In the genomic region with DNA sequence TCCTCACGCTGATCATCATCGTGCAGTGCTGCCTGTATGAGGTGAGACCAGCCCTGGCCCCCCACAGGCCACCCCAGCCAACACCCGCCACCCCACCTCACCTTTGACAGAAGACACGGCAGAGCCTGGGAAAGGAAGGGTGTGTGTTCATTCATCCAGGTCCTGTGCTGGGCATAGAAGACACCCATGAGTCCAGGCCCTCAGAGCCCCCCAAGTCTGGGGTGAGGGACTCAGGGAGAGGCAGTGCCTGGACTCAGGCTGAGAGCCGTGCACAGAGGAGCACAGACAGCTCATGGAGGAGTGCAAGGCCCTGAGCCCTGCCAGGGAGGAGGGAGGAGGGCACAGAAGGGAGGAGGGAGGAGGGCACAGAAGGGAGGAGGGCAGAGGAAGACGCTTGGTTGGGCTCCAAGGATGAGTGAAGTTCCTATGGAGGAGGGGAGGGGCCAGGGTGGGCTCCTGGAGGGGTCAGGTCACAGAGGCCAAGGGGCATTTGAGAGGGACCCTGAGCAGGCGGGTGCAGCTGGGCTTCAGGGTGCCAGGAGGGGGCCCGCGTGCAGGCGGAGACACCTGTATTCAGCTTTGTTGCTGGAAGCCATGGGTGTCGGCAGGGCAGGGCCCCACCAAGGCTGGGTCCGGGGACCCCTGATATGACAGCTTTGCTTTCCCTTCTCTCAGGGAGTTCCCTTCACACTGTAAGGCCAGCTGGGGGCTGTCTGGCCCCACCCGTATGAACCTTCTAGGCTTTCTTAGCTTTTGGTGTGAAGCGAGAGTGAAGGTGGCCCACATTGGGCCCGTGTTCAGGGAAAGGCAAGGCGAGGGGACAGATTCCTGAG, we compare ENCODE assay signal across 25 cellular contexts. TPM values are rescaled to one million over a fixed set of nuclear protein-coding genes. Genes with fewer than 3 reads are reported as not detected.
DNase-seq lines count a peak whose midpoint lies in the region; TF ChIP-seq lines count a peak whose summit lies in the region.
"Had no signal": no experiment of that assay in that cellular context is flagged by ENCODE, and none has a peak within 500 bp of the region (broad histone marks: within the 10 kb centered on the region; RNA-seq: fewer than 3 reads in every experiment).

No MANE protein-coding gene starts in this region.

- H3K23ac ChIP-seq in mesenchymal stem cell (ENCODE audit: low read length in 2 of 2), result no peak overlapping the region

- H3K9ac ChIP-seq in mesenchymal stem cell (ENCODE audit: low read length) (no peak overlapping the region), colonic mucosa (ENCODE audit: low read depth in 2 of 2, low read length in 2 of 2) (no peak overlapping the region)

- H3K36me3 ChIP-seq in mesenchymal stem cell (ENCODE audit: control insufficient read depth in 1 of 2, insufficient read depth in 2 of 2, low read depth in 1 of 2, low read length in 2 of 2) (peaks cover 31 to 49% of the 10 kb centered on the region in 2 experiments), tibial nerve (peaks cover 0 to 27% (median 0%) of the 10 kb centered on the region in 3 donors), colonic mucosa (no peaks in the 10 kb centered on the region)
- H3K36me3 ChIP-seq: HAP-1 had no signal

- peak overlapping the region; percentile 15 for H4K91ac ChIP-seq in mesenchymal stem cell (ENCODE audit: low read length)

- no peaks in the 10 kb centered on the region for H3K9me3 ChIP-seq in mesenchymal stem cell (ENCODE audit: control insufficient read depth, low read length)
- H3K9me3 ChIP-seq in tibial nerve, result no peaks in the 10 kb centered on the region
- H3K9me3 ChIP-seq in colonic mucosa, result no peaks in the 10 kb centered on the region
- H3K9me3 ChIP-seq: HAP-1, left ventricle myocardium inferior, Peyer's patch, psoas muscle, SJSA1 had no signal

- H2BK5ac ChIP-seq in mesenchymal stem cell (ENCODE audit: low read depth, low read length, poor library complexity, severe bottlenecking), result no peak overlapping the region

- H3K18ac ChIP-seq in mesenchymal stem cell (ENCODE audit: low read depth in 1 of 2, low read length in 2 of 2), result no peak overlapping the region

- H3K27me3 ChIP-seq in mesenchymal stem cell (ENCODE audit: control insufficient read depth in 1 of 2, insufficient read depth in 1 of 2, low read length in 2 of 2) (no peaks in the 10 kb centered on the region), tibial nerve (no peaks in the 10 kb centered on the region), colonic mucosa (no peaks in the 10 kb centered on the region)
- H3K27me3 ChIP-seq: hepatocyte, Peyer's patch, SJSA1 had no signal

- no peak for TF ChIP-seq EP300 in tibial nerve (IDR thresholded peaks at IDR 0.05)

- TF ChIP-seq POLR2A in tibial nerve (IDR thresholded peaks at IDR 0.05), result no peak

- H3K9me3 Mint-ChIP-seq in T-helper 2 cell treated with Interferon-gamma antibody and Interleukin-4, amounts not matched to agents 5 μg/mL and 100 μg/mL, for 36 hours, result no peaks in the 10 kb centered on the region
- H3K9me3 Mint-ChIP-seq: activated naive CD8-positive, alpha-beta T cell treated with anti-CD3 and anti-CD28 coated beads for 36 hours; CD8-positive, alpha-beta T cell; immature natural killer cell had no signal

- H3K27me3 Mint-ChIP-seq in T-helper 2 cell treated with Interferon-gamma antibody and Interleukin-4, amounts not matched to agents 5 μg/mL and 100 μg/mL, for 36 hours (ENCODE audit: low read depth), result no peaks in the 10 kb centered on the region
- H3K27me3 Mint-ChIP-seq: activated naive CD8-positive, alpha-beta T cell treated with anti-CD3 and anti-CD28 coated beads for 36 hours; T-helper 17 cell had no signal

- peak overlapping the region; percentile 26 for H3K27ac Mint-ChIP-seq in T-helper 2 cell treated with Interferon-gamma antibody and Interleukin-4, amounts not matched to agents 5 μg/mL and 100 μg/mL, for 36 hours
- H3K27ac Mint-ChIP-seq: activated naive CD8-positive, alpha-beta T cell treated with anti-CD3 and anti-CD28 coated beads for 36 hours; CD8-positive, alpha-beta T cell; immature natural killer cell; T-helper 17 cell had no signal

- no peak overlapping the region for H3K27ac ChIP-seq in mesenchymal stem cell (ENCODE audit: low read length, poor library complexity, severe bottlenecking)
- H3K27ac ChIP-seq in tibial nerve, result peak overlapping the region; percentile 1 to 99 (median 76)
- H3K27ac ChIP-seq in colonic mucosa, result no peak overlapping the region
- H3K27ac ChIP-seq: hepatocyte, Peyer's patch, psoas muscle, SJSA1, VCaP had no signal

- no peak overlapping the region for H2AFZ ChIP-seq in mesenchymal stem cell (ENCODE audit: low read depth, low read length)
- H2AFZ ChIP-seq: hepatocyte had no signal

- TF ChIP-seq CTCF in tibial nerve (IDR thresholded peaks at IDR 0.05), result no peak
- no peak for TF ChIP-seq CTCF in colonic mucosa (IDR thresholded peaks at IDR 0.05)

- H3K79me1 ChIP-seq in mesenchymal stem cell (replicated peaks; ENCODE audit: low read length, poor library complexity, severe bottlenecking), result peaks cover 2% of the 10 kb centered on the region

- no peak overlapping the region for H3K14ac ChIP-seq in mesenchymal stem cell (ENCODE audit: low read length in 2 of 2)

- no peak overlapping the region for H2BK12ac ChIP-seq in mesenchymal stem cell (ENCODE audit: low read length in 2 of 2)

- no peak overlapping the region for H2AK5ac ChIP-seq in mesenchymal stem cell (ENCODE audit: low read length, severe bottlenecking)

- intact Hi-C loops in colonic mucosa (cut with DNase I), result no loop called here

- no peak overlapping the region for H3K4me2 ChIP-seq in mesenchymal stem cell (ENCODE audit: low read length, poor library complexity, severe bottlenecking)
- H3K4me2 ChIP-seq: hepatocyte had no signal

- H3K4me3 Mint-ChIP-seq in T-helper 2 cell treated with Interferon-gamma antibody and Interleukin-4, amounts not matched to agents 5 μg/mL and 100 μg/mL, for 36 hours, result no peak overlapping the region
- H3K4me3 Mint-ChIP-seq: activated naive CD8-positive, alpha-beta T cell treated with anti-CD3 and anti-CD28 coated beads for 36 hours; CD8-positive, alpha-beta T cell; immature natural killer cell; T-helper 17 cell had no signal

- no peaks in the 10 kb centered on the region for H3K4me1 Mint-ChIP-seq in T-helper 2 cell treated with Interferon-gamma antibody and Interleukin-4, amounts not matched to agents 5 μg/mL and 100 μg/mL, for 36 hours (ENCODE audit: low read depth)
- H3K4me1 Mint-ChIP-seq: activated naive CD8-positive, alpha-beta T cell treated with anti-CD3 and anti-CD28 coated beads for 36 hours; immature natural killer cell had no signal

- H3K4me3 ChIP-seq in mesenchymal stem cell (ENCODE audit: insufficient read depth in 1 of 2, low read depth in 1 of 2, low read length in 2 of 2) (no peak overlapping the region), tibial nerve (no peak overlapping the region), colonic mucosa (no peak overlapping the region)
- H3K4me3 ChIP-seq: HAP-1, hepatocyte, left ventricle myocardium inferior, Peyer's patch, psoas muscle, SJSA1 had no signal

- H3K4ac ChIP-seq in mesenchymal stem cell (ENCODE audit: low read depth in 1 of 2, low read length in 2 of 2), result no peak overlapping the region

- DNase-seq in T-helper 2 cell treated with Interferon-gamma antibody and Interleukin-4, amounts not matched to agents 5 μg/mL and 100 μg/mL, for 36 hours (ENCODE audit: low spot score), result no peak
- DNase-seq in T-helper 2 cell, result no peak
- DNase-seq in mesenchymal stem cell, result no peak
- no peak for DNase-seq in tibial nerve (ENCODE audit: low spot score in 2 of 2)
- no peak for DNase-seq in colonic mucosa
- no peak for DNase-seq in NCI-H1092 treated with DMSO at 0.1 percent for 48 hours (lab: John Stamatoyannopoulos, UW)
- DNase-seq: 8988T; activated CD4-positive, alpha-beta T cell treated with anti-CD3 and anti-CD28 coated beads, Interleukin-2, amount 50 U/mL, for 1 hour; activated naive CD8-positive, alpha-beta T cell treated with anti-CD3 and anti-CD28 coated beads for 36 hours; CD8-positive, alpha-beta T cell; effector CD8-positive, alpha-beta T cell; GDM1; immature natural killer cell; KG1; left ventricle myocardium inferior; NCI-H1694; NCI-H2171 treated with DMSO at 0.1 percent for 48 hours; NCI-H526; Peyer's patch; psoas muscle; T-helper 17 cell had no signal

- no peaks in the 10 kb centered on the region for H3K36me3 Mint-ChIP-seq in T-helper 2 cell treated with Interferon-gamma antibody and Interleukin-4, amounts not matched to agents 5 μg/mL and 100 μg/mL, for 36 hours (ENCODE audit: low read depth)
- H3K36me3 Mint-ChIP-seq: activated naive CD8-positive, alpha-beta T cell treated with anti-CD3 and anti-CD28 coated beads for 36 hours; CD8-positive, alpha-beta T cell; immature natural killer cell had no signal

- 95% methylated on average over 16 of the region's 16 CpGs for WGBS in mesenchymal stem cell
- WGBS in tibial nerve, 2 donors, result 83 to 87% methylated on average over 16 of the region's 16 CpGs

- H3K4me1 ChIP-seq in mesenchymal stem cell (ENCODE audit: control insufficient read depth, insufficient read depth, low read depth, low read length) (peaks cover 38% of the 10 kb centered on the region), tibial nerve (peaks cover 4 to 63% (median 26%) of the 10 kb centered on the region in 4 donors), colonic mucosa (no peaks in the 10 kb centered on the region)
- H3K4me1 ChIP-seq: HAP-1 had no signal

- H2BK120ac ChIP-seq in mesenchymal stem cell (ENCODE audit: low read depth, low read length), result no peak overlapping the region

- no peak overlapping the region for H4K8ac ChIP-seq in mesenchymal stem cell (ENCODE audit: low read length)

- H2BK15ac ChIP-seq in mesenchymal stem cell (ENCODE audit: low read depth, poor library complexity, severe bottlenecking), result no peak overlapping the region

RNA-seq across cellular contexts. Expression of gene TAX1BP3, which starts 11.4 kb away (rescaled TPM):
- polyA plus RNA-seq in mesenchymal stem cell (2013, experiment 1 of 2), result 119 TPM
- polyA plus RNA-seq in mesenchymal stem cell (2013, experiment 2 of 2), result 117 TPM
- total RNA-seq in tibial nerve, result 100 to 1,000 TPM; 183 to 303 (median 249) TPM
- 100 to 1,000 TPM; 148 to 195 TPM for total RNA-seq in colonic mucosa

RNA-seq across cellular contexts. Expression of gene EMC6, which starts 11.6 kb away (rescaled TPM):
- polyA plus RNA-seq in mesenchymal stem cell (2013, experiment 1 of 2), result 102 TPM
- polyA plus RNA-seq in mesenchymal stem cell (2013, experiment 2 of 2), result 107 TPM
- 10 to 100 TPM; 12.6 to 23.4 (median 18.9) TPM for total RNA-seq in tibial nerve
- 10 to 100 TPM; 38.1 to 61.2 TPM for total RNA-seq in colonic mucosa

RNA-seq across cellular contexts. Expression of gene CTNS, which starts 20.4 kb away (rescaled TPM):
- polyA plus RNA-seq in mesenchymal stem cell (2013, experiment 1 of 2), result 28.5 TPM
- polyA plus RNA-seq in mesenchymal stem cell (2013, experiment 2 of 2), result 28.1 TPM
- total RNA-seq in tibial nerve (10 to 100 TPM; 42.9 to 62.1 (median 50.6) TPM), colonic mucosa (1 to 10 TPM; 7.9 to 8.1 TPM)

RNA-seq across cellular contexts. Expression of gene SHPK, which starts 20.9 kb away (rescaled TPM):
- 7.4 TPM for polyA plus RNA-seq in mesenchymal stem cell (2013, experiment 1 of 2)
- 7.5 TPM for polyA plus RNA-seq in mesenchymal stem cell (2013, experiment 2 of 2)
- total RNA-seq in tibial nerve, result 10 to 100 TPM; 17.5 to 29.6 (median 22.5) TPM
- total RNA-seq in colonic mucosa, result 10 to 100 TPM; 21.5 to 23.5 TPM

RNA-seq across cellular contexts. Expression of gene P2RX5, which starts 39.0 kb away (rescaled TPM):
- polyA plus RNA-seq in mesenchymal stem cell (2013, experiment 1 of 2), result 0.35 TPM
- 0.30 TPM for polyA plus RNA-seq in mesenchymal stem cell (2013, experiment 2 of 2)
- total RNA-seq in tibial nerve (under 1 TPM in 1 of 4 donors, not detected in 3; 0.42 TPM), colonic mucosa (1 to 10 TPM in 1 of 2 donors, under 1 TPM in 1; 0.93 to 1.5 TPM)
- total RNA-seq: hepatocyte, SJSA1 had no signal
- polyA plus RNA-seq: hepatocyte had no signal

Comparison
In these comparisons a context has a peak if more than half of its experiments do, and no peak if none do; other contexts are left out.
1. H3K27ac ChIP-seq: peak in tibial nerve (4 of 4); none in mesenchymal stem cell (single experiment) and colonic mucosa (single experiment).
2. RNA of gene CTNS, which starts 20.4 kb away (total RNA-seq): 42.9 to 62.1 TPM in tibial nerve; 7.9 to 8.1 TPM in colonic mucosa; every median in the first group is over 4 times any median in the second.